In the genomic region with DNA sequence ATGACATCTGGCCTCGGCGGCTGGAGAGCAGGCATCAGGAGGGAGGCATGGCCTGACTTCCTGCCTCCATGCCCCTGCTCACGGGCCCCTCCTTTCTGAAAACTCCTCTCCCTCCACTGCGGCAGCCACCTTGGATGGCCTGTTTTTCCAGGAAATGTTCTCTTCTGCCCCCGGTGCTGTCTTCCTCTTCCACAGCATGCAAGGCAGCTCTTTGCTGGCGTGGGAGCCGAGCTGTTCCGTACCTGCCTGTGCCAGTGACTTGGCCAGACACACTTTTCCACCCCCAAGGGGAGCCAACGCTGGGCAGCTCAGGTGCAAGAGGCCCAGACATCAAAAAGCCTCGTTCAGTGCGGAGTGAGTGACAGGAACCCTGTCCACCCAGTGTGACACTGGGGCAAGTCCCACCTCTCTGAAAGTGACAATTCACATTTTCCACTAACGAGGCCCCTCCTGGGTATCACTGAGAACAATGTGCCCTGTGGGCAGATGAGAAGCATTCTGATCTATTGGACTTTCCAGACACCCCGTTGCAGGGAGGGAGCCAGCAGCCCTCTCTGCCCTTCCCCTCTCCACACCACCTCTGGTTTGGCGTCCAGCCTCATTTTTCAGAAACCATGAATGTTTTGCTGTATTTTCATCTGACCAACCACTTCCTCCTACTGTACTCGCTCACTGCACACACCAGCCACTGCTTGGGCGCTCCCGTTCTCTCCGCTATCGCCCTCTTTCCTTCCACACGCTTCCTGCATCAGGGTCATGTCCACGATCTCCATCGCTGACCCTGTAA, we compare ENCODE assay signal across 8 cellular contexts. TPM values are rescaled to one million over a fixed set of nuclear protein-coding genes. Genes with fewer than 3 reads are reported as not detected.
DNase-seq lines count a peak whose midpoint lies in the region; ATAC-seq and TF ChIP-seq lines count a peak whose summit lies in the region.

No MANE protein-coding gene starts in this region.

- H3K4me1 ChIP-seq in mesendoderm (ENCODE audit: control insufficient read depth, low read depth, low read length), result no peaks in the 10 kb centered on the region

- H4K5ac ChIP-seq in mesendoderm (ENCODE audit: low read length), result no peak overlapping the region

- H3K79me2 ChIP-seq in mesendoderm (ENCODE audit: control insufficient read depth, insufficient read depth, low read length), result no peaks in the 10 kb centered on the region

- H2AK5ac ChIP-seq in mesendoderm (ENCODE audit: low read length), result no peak overlapping the region

- peak overlapping the region; percentile 97 to 99 for H3K27ac Mint-ChIP-seq in T-cell
- H3K27ac Mint-ChIP-seq in activated naive CD8-positive, alpha-beta T cell treated with anti-CD3 and anti-CD28 coated beads, Interleukin-2, amount 10 ng/mL, durations not matched to agents 7 days and 5 days, result peak overlapping the region; percentile 100

- no peaks in the 10 kb centered on the region for H3K27me3 Mint-ChIP-seq in T-cell
- no peaks in the 10 kb centered on the region for H3K27me3 Mint-ChIP-seq in activated naive CD8-positive, alpha-beta T cell treated with anti-CD3 and anti-CD28 coated beads, Interleukin-2, amount 10 ng/mL, durations not matched to agents 7 days and 5 days

- POLR2A ChIA-PET in T-cell (lab: Charles Lee), result interaction anchor here (0.5 to 1.7 kb wide), 5 partner anchors 13 to 215 kb away, joined by 3 to 12 read pairs (median 4); a partner anchor contains a TSS
- POLR2A ChIA-PET in activated naive CD8-positive, alpha-beta T cell treated with anti-CD3 and anti-CD28 coated beads, Interleukin-2, amount 10 ng/mL, durations not matched to agents 7 days and 5 days (lab: Charles Lee), result interaction anchor here (0.9 to 16.5 kb wide), 14 partner anchors 16 to 170 kb away, joined by 3 to 275 read pairs (median 6); a partner anchor contains a TSS

- no peak overlapping the region for H3K4ac ChIP-seq in mesendoderm (ENCODE audit: low read depth, low read length)

- DNase-seq in T-cell, result peak; percentile 49 to 69 (median 57)
- peak; percentile 77 for DNase-seq in activated naive CD8-positive, alpha-beta T cell treated with anti-CD3 and anti-CD28 coated beads, Interleukin-2, amount 10 ng/mL, durations not matched to agents 7 days and 5 days
- DNase-seq in mesendoderm, result no peak
- DNase-seq in stimulated activated CD8-positive, alpha-beta memory T cell treated with anti-CD3 and anti-CD28 coated beads, Interleukin-4, amount 100 ng/mL, for 24 hours (ENCODE audit: low read depth), result peak; percentile 68
- DNase-seq in DMS79 treated with DMSO at 0.1 percent for 48 hours (lab: John Stamatoyannopoulos, UW), result no peak
- no peak for DNase-seq in DMS53 (lab: John Stamatoyannopoulos, UW)

- H3K23ac ChIP-seq in mesendoderm (ENCODE audit: low read length), result no peak overlapping the region

- H3K36me3 ChIP-seq in mesendoderm (ENCODE audit: control insufficient read depth, insufficient read depth, low read length), result no peaks in the 10 kb centered on the region

- no peak overlapping the region for H3K4me3 ChIP-seq in mesendoderm (ENCODE audit: low read length)

- no peaks in the 10 kb centered on the region for H3K9me3 Mint-ChIP-seq in T-cell
- no peaks in the 10 kb centered on the region for H3K9me3 Mint-ChIP-seq in activated naive CD8-positive, alpha-beta T cell treated with anti-CD3 and anti-CD28 coated beads, Interleukin-2, amount 10 ng/mL, durations not matched to agents 7 days and 5 days

- peaks cover 81 to 89% (median 87%) of the 10 kb centered on the region in 3 donors for H3K4me1 Mint-ChIP-seq in T-cell
- H3K4me1 Mint-ChIP-seq in activated naive CD8-positive, alpha-beta T cell treated with anti-CD3 and anti-CD28 coated beads, Interleukin-2, amount 10 ng/mL, durations not matched to agents 7 days and 5 days, result peaks cover 77% of the 10 kb centered on the region

- peak overlapping the region; percentile 49 for H3K56ac ChIP-seq in mesendoderm (ENCODE audit: low read length)

- no peak overlapping the region for H2BK15ac ChIP-seq in mesendoderm (replicated peaks; ENCODE audit: low read depth)

- H3K27ac ChIP-seq in mesendoderm (ENCODE audit: low read depth, low read length), result no peak overlapping the region

- no peak overlapping the region for H3K9ac ChIP-seq in mesendoderm (ENCODE audit: low read length)

- H2BK120ac ChIP-seq in mesendoderm (ENCODE audit: low read depth, low read length), result no peak overlapping the region

- H4K8ac ChIP-seq in mesendoderm (ENCODE audit: low read depth, low read length), result no peak overlapping the region

- H3K36me3 Mint-ChIP-seq in T-cell, result peaks cover 20% of the 10 kb centered on the region
- peaks cover 9% of the 10 kb centered on the region for H3K36me3 Mint-ChIP-seq in activated naive CD8-positive, alpha-beta T cell treated with anti-CD3 and anti-CD28 coated beads, Interleukin-2, amount 10 ng/mL, durations not matched to agents 7 days and 5 days

- H3K27me3 ChIP-seq in mesendoderm (ENCODE audit: insufficient read depth, low read length, poor library complexity), result no peaks in the 10 kb centered on the region

- peak overlapping the region; percentile 61 to 74 (median 70) for H3K4me3 Mint-ChIP-seq in T-cell
- peak overlapping the region; percentile 83 for H3K4me3 Mint-ChIP-seq in activated naive CD8-positive, alpha-beta T cell treated with anti-CD3 and anti-CD28 coated beads, Interleukin-2, amount 10 ng/mL, durations not matched to agents 7 days and 5 days

- CTCF ChIA-PET in T-cell (lab: Charles Lee), result interaction anchor here (0.6 to 1.5 kb wide), 8 partner anchors 24 to 131 kb away, joined by 3 to 9 read pairs (median 4); a partner anchor contains a TSS

- TF ChIP-seq POLR2A in GM18526 (IDR thresholded peaks at IDR 0.05; ENCODE audit: extremely low read depth, insufficient read length), result peak; percentile 24

- no peak overlapping the region for H3K4me2 ChIP-seq in mesendoderm (ENCODE audit: low read length)

- no peaks in the 10 kb centered on the region for H3K79me1 ChIP-seq in mesendoderm (ENCODE audit: low read length)

- no peak overlapping the region for H2BK5ac ChIP-seq in mesendoderm (ENCODE audit: low read length)

- ATAC-seq in HG02884 (IDR thresholded peaks at IDR 0.05; ENCODE audit: unreplicated experiment) (peak; percentile 68), T-cell (replicated peaks in 1 of 4) (peak; percentile 34 to 50 (median 43))
- peak; percentile 62 for ATAC-seq in activated naive CD8-positive, alpha-beta T cell treated with anti-CD3 and anti-CD28 coated beads, Interleukin-2, amount 10 ng/mL, durations not matched to agents 7 days and 5 days (ENCODE audit: low read depth)

- no CpG with 5 or more reads among the region's 22 CpGs for WGBS in mesendoderm (ENCODE audit: extremely low coverage, insufficient coverage, low lambda C conversion rate)

- H3K18ac ChIP-seq in mesendoderm (ENCODE audit: low read length), result no peak overlapping the region

RNA-seq across cellular contexts. Expression of a gene that starts 31.1 kb away (rescaled TPM):
- total RNA-seq in T-cell, result 10 to 100 TPM; 53.5 to 83.2 (median 73.9) TPM
- total RNA-seq in activated naive CD8-positive, alpha-beta T cell treated with anti-CD3 and anti-CD28 coated beads, Interleukin-2, amount 10 ng/mL, durations not matched to agents 7 days and 5 days, result 10 to 100 TPM; 69.0 to 75.6 TPM
- polyA plus RNA-seq in mesendoderm (2013, experiment 1 of 2), result 28.5 TPM
- polyA plus RNA-seq in mesendoderm (2013, experiment 2 of 2), result 28.2 TPM

RNA-seq across cellular contexts. Expression of a gene that starts 34.1 kb away (rescaled TPM):
- 10 to 100 TPM; 13.4 to 25.6 (median 23.5) TPM for total RNA-seq in T-cell
- 10 to 100 TPM; 20.1 to 21.8 TPM for total RNA-seq in activated naive CD8-positive, alpha-beta T cell treated with anti-CD3 and anti-CD28 coated beads, Interleukin-2, amount 10 ng/mL, durations not matched to agents 7 days and 5 days
- polyA plus RNA-seq in mesendoderm (2013, experiment 1 of 2), result 5.4 TPM
- 4.7 TPM for polyA plus RNA-seq in mesendoderm (2013, experiment 2 of 2)

Comparison
In these comparisons a context has a peak if more than half of its experiments do, and no peak if none do; other contexts are left out.
1. DNase-seq: peak in T-cell (34 of 34), activated naive CD8-positive, alpha-beta T cell treated with anti-CD3 and anti-CD28 coated beads, Interleukin-2, amount 10 ng/mL, durations not matched to agents 7 days and 5 days (single experiment) and stimulated activated CD8-positive, alpha-beta memory T cell treated with anti-CD3 and anti-CD28 coated beads, Interleukin-4, amount 100 ng/mL, for 24 hours (single experiment); none in mesendoderm (single experiment), DMS79 treated with DMSO at 0.1 percent for 48 hours (single experiment) and DMS53 (single experiment).
2. Peak in every context shown above with its lines, with median percentiles within 50 percentile points of each other: ATAC-seq.